27 cellular contexts compared by ENCODE assay signal in genomic region chr11:37984991-37985390, GRCh38.
"Had no signal": no experiment of that assay in that cellular context is flagged by ENCODE, and none has a peak within 500 bp of the region (broad histone marks: within the 10 kb centered on the region; RNA-seq: fewer than 3 reads in every experiment).

No MANE protein-coding gene starts in this region.

- H3K36me3 Mint-ChIP-seq: naive thymus-derived CD4-positive, alpha-beta T cell; neural progenitor cell; stimulated activated memory B cell treated with anti-CD40 and anti-IgM and Interleukin-4, amounts not matched to agents 10 μg/mL and 1 μg/mL and 100 μg/mL, for 72 hours had no signal

- DNase-seq: dermis blood vessel endothelial cell; effector memory CD4-positive, alpha-beta T cell; erythroblast; esophagus squamous epithelium; foreskin keratinocyte; heart left ventricle; left cardiac atrium; left lung; mesendoderm; midbrain; naive thymus-derived CD4-positive, alpha-beta T cell; stimulated activated CD4-positive, alpha-beta T cell treated with anti-CD3 and anti-CD28 coated beads, Interleukin-2, amount 100 ng/mL, for 24 hours; stimulated activated CD4-positive, alpha-beta T cell treated with anti-CD3 and anti-CD28 coated beads, Interleukin-4, amount 100 ng/mL, for 4 hours; stimulated activated naive CD8-positive, alpha-beta T cell treated with anti-CD3 and anti-CD28 coated beads, Interleukin-15, Interleukin-2, amounts not matched to agents 100 U/mL and 50 U/mL, for 24 hours had no signal

- H3K27me3 Mint-ChIP-seq: naive thymus-derived CD4-positive, alpha-beta T cell; stimulated activated memory B cell treated with anti-CD40 and anti-IgM and Interleukin-4, amounts not matched to agents 10 μg/mL and 1 μg/mL and 100 μg/mL, for 72 hours had no signal

- H3K27ac Mint-ChIP-seq: naive thymus-derived CD4-positive, alpha-beta T cell; nephron; neural progenitor cell; stimulated activated memory B cell treated with anti-CD40 and anti-IgM and Interleukin-4, amounts not matched to agents 10 μg/mL and 1 μg/mL and 100 μg/mL, for 72 hours had no signal

- H3K9me3 Mint-ChIP-seq: nephron; neural progenitor cell; stimulated activated memory B cell treated with anti-CD40 and anti-IgM and Interleukin-4, amounts not matched to agents 10 μg/mL and 1 μg/mL and 100 μg/mL, for 72 hours had no signal

- H3K4me3 Mint-ChIP-seq: naive thymus-derived CD4-positive, alpha-beta T cell; nephron; neural progenitor cell; stimulated activated memory B cell treated with anti-CD40 and anti-IgM and Interleukin-4, amounts not matched to agents 10 μg/mL and 1 μg/mL and 100 μg/mL, for 72 hours had no signal

- H3K36me3 ChIP-seq: esophagus squamous epithelium, gastroesophageal sphincter, heart left ventricle, left lung, neural progenitor cell, prostate gland, right atrium auricular region, thoracic aorta, tibial nerve, vagina had no signal

- H3K4me1 ChIP-seq: esophagus squamous epithelium, gastroesophageal sphincter, neural progenitor cell, parathyroid adenoma, prostate gland, right atrium auricular region, vagina had no signal

- H3K4me3 ChIP-seq: coronary artery, esophagus squamous epithelium, gastroesophageal sphincter, heart left ventricle, hepatocyte, left lung, neural progenitor cell, prostate gland, right atrium auricular region, thoracic aorta, tibial nerve, vagina had no signal

- H3K4me1 Mint-ChIP-seq: naive thymus-derived CD4-positive, alpha-beta T cell; stimulated activated memory B cell treated with anti-CD40 and anti-IgM and Interleukin-4, amounts not matched to agents 10 μg/mL and 1 μg/mL and 100 μg/mL, for 72 hours had no signal

- ATAC-seq: foreskin keratinocyte; gastroesophageal sphincter; heart left ventricle; left cardiac atrium; left lung; naive thymus-derived CD4-positive, alpha-beta T cell; sciatic nerve; stimulated activated memory B cell treated with anti-CD40 and anti-IgM and Interleukin-4, amounts not matched to agents 10 μg/mL and 1 μg/mL and 100 μg/mL, for 72 hours; stimulated activated naive CD8-positive, alpha-beta T cell treated with anti-CD3 and anti-CD28 coated beads, Interleukin-15, Interleukin-2, amounts not matched to agents 100 U/mL and 50 U/mL, for 24 hours had no signal

- H3K27ac ChIP-seq: coronary artery, esophagus squamous epithelium, foreskin keratinocyte, gastroesophageal sphincter, heart left ventricle, hepatocyte, left lung, neural progenitor cell, parathyroid adenoma, prostate gland, right atrium auricular region, thoracic aorta, tibial nerve, vagina had no signal

- H3K27me3 ChIP-seq: esophagus squamous epithelium, foreskin keratinocyte, gastroesophageal sphincter, heart left ventricle, hepatocyte, left lung, neural progenitor cell, right atrium auricular region, tibial nerve, vagina had no signal

- H3K9me3 ChIP-seq: esophagus squamous epithelium, gastroesophageal sphincter, heart left ventricle, prostate gland, right atrium auricular region, thoracic aorta, tibial nerve, vagina had no signal
